In the genomic region with DNA sequence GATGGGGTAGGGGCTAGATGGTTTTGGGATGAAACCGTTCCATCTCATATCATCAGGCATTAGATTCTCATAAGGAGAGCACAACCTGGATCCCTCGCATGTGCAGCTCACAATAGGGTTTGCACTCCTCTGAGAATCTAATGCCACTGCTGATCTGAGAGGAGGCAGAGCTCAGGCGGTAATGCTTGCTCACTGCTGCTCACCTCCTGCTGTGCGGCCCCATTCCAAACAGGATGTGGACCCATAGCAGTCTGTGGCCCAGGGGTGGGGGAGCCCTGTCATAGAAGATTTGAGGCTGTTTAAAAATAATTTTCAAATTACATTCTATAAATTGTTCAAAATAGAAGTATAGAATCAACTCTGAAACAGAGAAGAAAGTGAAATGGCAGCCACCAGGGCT, we compare ENCODE assay signal across 16 cellular contexts. TPM values are rescaled to one million over a fixed set of nuclear protein-coding genes. Genes with fewer than 3 reads are reported as not detected.
DNase-seq lines count a peak whose midpoint lies in the region; ATAC-seq, FAIRE-seq and TF ChIP-seq lines count a peak whose summit lies in the region.
"Had no signal": no experiment of that assay in that cellular context is flagged by ENCODE, and none has a peak within 500 bp of the region (broad histone marks: within the 10 kb centered on the region; RNA-seq: fewer than 3 reads in every experiment).

No MANE protein-coding gene starts in this region.

- no peak overlapping the region for H3K27ac ChIP-seq in CD4-positive, alpha-beta T cell (ENCODE audit: low read depth, low read length)
- H3K27ac ChIP-seq: BLaER1 treated with 17β-estradiol and CSF1 and Interleukin-3, amounts not matched to agents 10 nM and 100 nM had no signal

- H3K27ac Mint-ChIP-seq in stimulated activated naive B cell treated with anti-CD40 and anti-IgM and Interleukin-4, amounts not matched to agents 10 μg/mL and 1 μg/mL and 100 μg/mL, for 72 hours: peak overlapping the region; percentile 65
- no peak overlapping the region for H3K27ac Mint-ChIP-seq in CD4-positive, alpha-beta T cell
- H3K27ac Mint-ChIP-seq: CD4-positive, CD25-positive, alpha-beta regulatory T cell; IgD-negative memory B cell had no signal

- CTCF ChIA-PET in CD4-positive, alpha-beta T cell (lab: Charles Lee): no interaction called here

- TF ChIP-seq CTCF in NB4 (IDR thresholded peaks at IDR 0.05; ENCODE audit: low read depth, low read length) (no peak), choroid plexus epithelial cell (conservative IDR thresholded peaks at IDR 0.05; ENCODE audit: low read depth, low read length) (no peak)
- no peak for TF ChIP-seq CTCF in CD4-positive, alpha-beta T cell (IDR thresholded peaks at IDR 0.05)

- H3K4me3 Mint-ChIP-seq in stimulated activated naive B cell treated with anti-CD40 and anti-IgM and Interleukin-4, amounts not matched to agents 10 μg/mL and 1 μg/mL and 100 μg/mL, for 72 hours: no peak overlapping the region
- H3K4me3 Mint-ChIP-seq in CD4-positive, alpha-beta T cell: no peak overlapping the region
- H3K4me3 Mint-ChIP-seq: CD4-positive, CD25-positive, alpha-beta regulatory T cell; IgD-negative memory B cell had no signal

- POLR2A ChIA-PET in CD4-positive, alpha-beta T cell (lab: Charles Lee): no interaction called here

- peaks cover 0 to 1% of the 10 kb centered on the region in 2 donors for H3K4me1 Mint-ChIP-seq in stimulated activated naive B cell treated with anti-CD40 and anti-IgM and Interleukin-4, amounts not matched to agents 10 μg/mL and 1 μg/mL and 100 μg/mL, for 72 hours
- H3K4me1 Mint-ChIP-seq in CD4-positive, alpha-beta T cell (ENCODE audit: low read depth): no peaks in the 10 kb centered on the region

- DNase-seq in GM12891 (ENCODE audit: insufficient read length, low spot score) (no peak), NB4 (ENCODE audit: low read depth) (peak; percentile 19), choroid plexus epithelial cell (ENCODE audit: low read depth) (peak; percentile 46), EL (no peak), putamen (ENCODE audit: low spot score) (no peak)
- DNase-seq in stimulated activated naive B cell treated with anti-CD40 and anti-IgM and Interleukin-4, amounts not matched to agents 10 μg/mL and 1 μg/mL and 100 μg/mL, for 72 hours: no peak
- no peak for DNase-seq in stimulated activated CD8-positive, alpha-beta memory T cell treated with anti-CD3 and anti-CD28 coated beads, Interleukin-4, amount 100 ng/mL, for 48 hours
- no peak for DNase-seq in CD4-positive, alpha-beta T cell
- DNase-seq: CD4-positive, CD25-positive, alpha-beta regulatory T cell; DMS153; DMS79 treated with DMSO at 0.1 percent for 48 hours; H7; KG1 had no signal

- no peaks in the 10 kb centered on the region for H3K9me3 ChIP-seq in CD4-positive, alpha-beta T cell (ENCODE audit: control insufficient read depth, low read length)

- intact Hi-C loops in CD4-positive, alpha-beta T cell (cut with DNase I, micrococcal nuclease): no loop called here

- H3K27me3 ChIP-seq in CD4-positive, alpha-beta T cell (ENCODE audit: control insufficient read depth, insufficient read depth, low read length): no peaks in the 10 kb centered on the region
- H3K27me3 ChIP-seq: BLaER1 treated with 17β-estradiol and CSF1 and Interleukin-3, amounts not matched to agents 10 nM and 100 nM had no signal

- TF ChIP-seq POLR2A in GM12891 (IDR thresholded peaks at IDR 0.05; ENCODE audit: low read depth, low read length): no peak
- TF ChIP-seq POLR2A in NB4 (IDR thresholded peaks at IDR 0.05; ENCODE audit: extremely low read depth, insufficient read length): no peak

- H3K4me3 ChIP-seq in NB4 (ENCODE audit: low read depth, low read length) (no peak overlapping the region), choroid plexus epithelial cell (ENCODE audit: low read depth, low read length) (no peak overlapping the region)
- H3K4me3 ChIP-seq: BLaER1 treated with 17β-estradiol and CSF1 and Interleukin-3, amounts not matched to agents 10 nM and 100 nM had no signal

- no peaks in the 10 kb centered on the region for H3K27me3 Mint-ChIP-seq in stimulated activated naive B cell treated with anti-CD40 and anti-IgM and Interleukin-4, amounts not matched to agents 10 μg/mL and 1 μg/mL and 100 μg/mL, for 72 hours
- no peaks in the 10 kb centered on the region for H3K27me3 Mint-ChIP-seq in CD4-positive, alpha-beta T cell
- H3K27me3 Mint-ChIP-seq: CD4-positive, CD25-positive, alpha-beta regulatory T cell; IgD-negative memory B cell had no signal

- no peaks in the 10 kb centered on the region for H3K9me3 Mint-ChIP-seq in stimulated activated naive B cell treated with anti-CD40 and anti-IgM and Interleukin-4, amounts not matched to agents 10 μg/mL and 1 μg/mL and 100 μg/mL, for 72 hours
- no peaks in the 10 kb centered on the region for H3K9me3 Mint-ChIP-seq in CD4-positive, alpha-beta T cell
- H3K9me3 Mint-ChIP-seq: CD4-positive, CD25-positive, alpha-beta regulatory T cell; IgD-negative memory B cell had no signal

- FAIRE-seq in GM12891 (lab: Jason Lieb, UNC): peak; percentile 66
- FAIRE-seq: GM18507 had no signal

- no peak for ATAC-seq in stimulated activated naive B cell treated with anti-CD40 and anti-IgM and Interleukin-4, amounts not matched to agents 10 μg/mL and 1 μg/mL and 100 μg/mL, for 72 hours (replicated peaks)
- no peak for ATAC-seq in CD4-positive, alpha-beta T cell (ENCODE audit: poor library complexity)

- H3K36me3 Mint-ChIP-seq in stimulated activated naive B cell treated with anti-CD40 and anti-IgM and Interleukin-4, amounts not matched to agents 10 μg/mL and 1 μg/mL and 100 μg/mL, for 72 hours: peaks cover 23 to 49% of the 10 kb centered on the region in 2 donors
- peaks cover 89% of the 10 kb centered on the region for H3K36me3 Mint-ChIP-seq in CD4-positive, alpha-beta T cell (ENCODE audit: low read depth)

TF ChIP-seq in GM12891, 5 proteins besides CTCF, POLR2A, EP300 and RAD21:
- TF ChIP-seq POU2F2 (IDR thresholded peaks at IDR 0.05; ENCODE audit: low read depth, low read length) (no peak), POLR2AphosphoS5 (IDR thresholded peaks at IDR 0.05; ENCODE audit: low read depth, low read length) (no peak), SPI1 (IDR thresholded peaks at IDR 0.05; ENCODE audit: low read depth, low read length) (no peak), PAX5 (IDR thresholded peaks at IDR 0.05; ENCODE audit: insufficient read depth, low read length, severe bottlenecking) (no peak), TAF1 (IDR thresholded peaks at IDR 0.05; ENCODE audit: low read depth, low read length) (no peak)

RNA-seq across cellular contexts. Expression of a gene that starts 50.8 kb away (rescaled TPM):
- 16.2 TPM for polyA plus RNA-seq in GM12891 (2012; ENCODE audit: low read depth, missing spikeins)
- 10 to 100 TPM; 28.8 to 31.3 TPM for total RNA-seq in CD4-positive, alpha-beta T cell

RNA-seq across cellular contexts. Expression of a gene that starts 51.0 kb away (rescaled TPM):
- polyA plus RNA-seq in GM12891 (2012; ENCODE audit: low read depth, missing spikeins): 18.0 TPM
- 10 to 100 TPM; 18.0 to 18.5 TPM for total RNA-seq in CD4-positive, alpha-beta T cell

Comparison
In these comparisons a context has a peak if more than half of its experiments do, and no peak if none do; other contexts are left out.
1. DNase-seq: peak in NB4 (single experiment) and choroid plexus epithelial cell (single experiment); none in GM12891 (single experiment), stimulated activated naive B cell treated with anti-CD40 and anti-IgM and Interleukin-4, amounts not matched to agents 10 μg/mL and 1 μg/mL and 100 μg/mL, for 72 hours (single experiment), EL (single experiment), putamen (single experiment), stimulated activated CD8-positive, alpha-beta memory T cell treated with anti-CD3 and anti-CD28 coated beads, Interleukin-4, amount 100 ng/mL, for 48 hours (single experiment) and CD4-positive, alpha-beta T cell (0 of 10).